8 cellular contexts compared by ENCODE assay signal in the genomic region with DNA sequence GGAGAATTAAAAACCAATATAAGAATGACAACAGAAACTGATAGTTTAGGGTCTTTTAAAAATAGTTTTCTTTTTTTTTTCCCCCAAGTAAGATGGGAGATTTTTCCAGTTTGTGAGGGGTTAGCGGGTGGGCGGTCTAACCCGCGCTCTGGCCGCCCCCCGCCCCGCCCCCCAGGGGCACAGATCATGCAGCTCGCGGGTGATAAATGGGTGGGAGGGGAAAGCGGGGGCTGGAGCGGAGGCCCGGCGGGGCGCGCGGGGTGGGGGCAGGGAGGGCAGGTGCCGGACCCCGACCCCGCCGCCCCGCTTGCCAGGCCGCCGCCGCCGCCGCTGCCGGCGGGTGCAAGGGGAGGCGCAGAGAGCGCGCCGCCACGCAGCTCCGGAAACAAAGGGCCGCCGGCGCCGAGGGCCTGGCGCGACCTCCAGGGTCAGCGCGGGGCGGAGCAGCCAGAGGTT.
DNase-seq lines count a peak whose midpoint lies in the region; ATAC-seq, FAIRE-seq and TF ChIP-seq lines count a peak whose summit lies in the region.

No MANE protein-coding gene starts in this region.

- peak in 1 of 3 donors; percentile 11 for DNase-seq in CD4-positive, CD25-positive, alpha-beta regulatory T cell
- no peak for DNase-seq in chondrocyte (ENCODE audit: low spot score)
- no peak for DNase-seq in natural killer cell treated with Interleukin-12 subunit alpha and Interleukin-12 subunit beta and Interleukin-15 and Interleukin-18, amount 100 ng/mL, for 72 hours (ENCODE audit: low spot score)
- no peak for DNase-seq in activated gamma-delta T cell (lab: John Stamatoyannopoulos, UW)
- no peak for DNase-seq in GM19239 (ENCODE audit: insufficient read length, low spot score)
- DNase-seq in NCI-H1048 (lab: John Stamatoyannopoulos, UW), result no peak

- no peaks in the 10 kb centered on the region for H3K36me3 ChIP-seq in CD4-positive, CD25-positive, alpha-beta regulatory T cell (ENCODE audit: control insufficient read depth, insufficient read depth, low read length)

- no peaks in the 10 kb centered on the region for H3K36me3 Mint-ChIP-seq in CD4-positive, CD25-positive, alpha-beta regulatory T cell
- H3K36me3 Mint-ChIP-seq in chondrocyte (ENCODE audit: low read depth), result no peaks in the 10 kb centered on the region
- H3K36me3 Mint-ChIP-seq in natural killer cell treated with Interleukin-12 subunit alpha and Interleukin-12 subunit beta and Interleukin-15 and Interleukin-18, amount 100 ng/mL, for 72 hours, result peaks cover 8% of the 10 kb centered on the region

- H3K4me3 Mint-ChIP-seq in CD4-positive, CD25-positive, alpha-beta regulatory T cell, result peak overlapping the region; percentile 81 to 92 (median 82)
- peak overlapping the region; percentile 63 for H3K4me3 Mint-ChIP-seq in chondrocyte (ENCODE audit: unreplicated experiment)
- H3K4me3 Mint-ChIP-seq in natural killer cell treated with Interleukin-12 subunit alpha and Interleukin-12 subunit beta and Interleukin-15 and Interleukin-18, amount 100 ng/mL, for 72 hours, result peak overlapping the region; percentile 86

- no peaks in the 10 kb centered on the region for H3K27me3 ChIP-seq in CD4-positive, CD25-positive, alpha-beta regulatory T cell (ENCODE audit: control insufficient read depth, insufficient read depth, low read length)

- H3K4me3 ChIP-seq in CD4-positive, CD25-positive, alpha-beta regulatory T cell (ENCODE audit: low read depth, low read length), result no peak overlapping the region

- FAIRE-seq in GM19239 (lab: Jason Lieb, UNC), result no peak

- ATAC-seq in CD4-positive, CD25-positive, alpha-beta regulatory T cell (ENCODE audit: low read depth in 2 of 2), result no peak
- ATAC-seq in HG03139 (IDR thresholded peaks at IDR 0.05; ENCODE audit: unreplicated experiment) (peak; percentile 21), GM21619 (IDR thresholded peaks at IDR 0.05; ENCODE audit: unreplicated experiment) (no peak)
- no peak for ATAC-seq in natural killer cell treated with Interleukin-12 subunit alpha and Interleukin-12 subunit beta and Interleukin-15 and Interleukin-18, amount 100 ng/mL, for 72 hours

- peaks cover 30% of the 10 kb centered on the region for H3K27me3 Mint-ChIP-seq in CD4-positive, CD25-positive, alpha-beta regulatory T cell
- no peaks in the 10 kb centered on the region for H3K27me3 Mint-ChIP-seq in chondrocyte (ENCODE audit: low read depth)
- no peaks in the 10 kb centered on the region for H3K27me3 Mint-ChIP-seq in natural killer cell treated with Interleukin-12 subunit alpha and Interleukin-12 subunit beta and Interleukin-15 and Interleukin-18, amount 100 ng/mL, for 72 hours

- peaks cover 0 to 4% (median 0%) of the 10 kb centered on the region in 7 donors for H3K9me3 Mint-ChIP-seq in CD4-positive, CD25-positive, alpha-beta regulatory T cell
- H3K9me3 Mint-ChIP-seq in chondrocyte (ENCODE audit: low read depth), result no peaks in the 10 kb centered on the region
- H3K9me3 Mint-ChIP-seq in natural killer cell treated with Interleukin-12 subunit alpha and Interleukin-12 subunit beta and Interleukin-15 and Interleukin-18, amount 100 ng/mL, for 72 hours, result no peaks in the 10 kb centered on the region

- peaks cover under 1 to 33% (median 16%) of the 10 kb centered on the region in 4 donors for H3K4me1 Mint-ChIP-seq in CD4-positive, CD25-positive, alpha-beta regulatory T cell
- H3K4me1 Mint-ChIP-seq in chondrocyte (ENCODE audit: low read depth), result peaks cover 36% of the 10 kb centered on the region
- H3K4me1 Mint-ChIP-seq in natural killer cell treated with Interleukin-12 subunit alpha and Interleukin-12 subunit beta and Interleukin-15 and Interleukin-18, amount 100 ng/mL, for 72 hours (ENCODE audit: low read depth in 2 of 2), result peaks cover 21 to 23% of the 10 kb centered on the region in 2 donors

- no peak overlapping the region for H3K27ac ChIP-seq in CD4-positive, CD25-positive, alpha-beta regulatory T cell (ENCODE audit: insufficient read depth, low read length, poor library complexity, severe bottlenecking)

- H3K9me3 ChIP-seq in CD4-positive, CD25-positive, alpha-beta regulatory T cell (ENCODE audit: control insufficient read depth in 2 of 2, low read length in 2 of 2), result no peaks in the 10 kb centered on the region

- no peak for TF ChIP-seq CTCF in chondrocyte (IDR thresholded peaks at IDR 0.05)

- H3K27ac Mint-ChIP-seq in CD4-positive, CD25-positive, alpha-beta regulatory T cell, result peak overlapping the region in 1 of 3 donors; percentile 70
- no peak overlapping the region for H3K27ac Mint-ChIP-seq in chondrocyte (ENCODE audit: unreplicated experiment)
- peak overlapping the region; percentile 94 to 98 for H3K27ac Mint-ChIP-seq in natural killer cell treated with Interleukin-12 subunit alpha and Interleukin-12 subunit beta and Interleukin-15 and Interleukin-18, amount 100 ng/mL, for 72 hours

- H3K4me1 ChIP-seq in CD4-positive, CD25-positive, alpha-beta regulatory T cell (ENCODE audit: control insufficient read depth, insufficient read depth, low read length, poor library complexity, severe bottlenecking), result peaks cover 41% of the 10 kb centered on the region
